In genomic region chr1:170168263-170168662, GRCh38 we compare ENCODE assay signal across 2 cellular contexts.
TF ChIP-seq lines count a peak whose summit lies in the region.

No MANE protein-coding gene starts in this region.

TF ChIP-seq in HepG2, 621 proteins besides CTCF, POLR2A, EP300 and RAD21:
- TF ChIP-seq ZNF562 (CRISPR knock-in tag; IDR thresholded peaks at IDR 0.05; ENCODE audit: borderline replicate concordance) (no peak), ZNF569 (CRISPR knock-in tag; IDR thresholded peaks at IDR 0.05; ENCODE audit: borderline replicate concordance) (no peak), BCL3 (CRISPR knock-in tag; IDR thresholded peaks at IDR 0.05) (no peak), ZNF124 (CRISPR knock-in tag; IDR thresholded peaks at IDR 0.05) (no peak), CHCHD3 (CRISPR knock-in tag; IDR thresholded peaks at IDR 0.05) (no peak), PAF1 (CRISPR knock-in tag; IDR thresholded peaks at IDR 0.05) (no peak), MIXL1 (CRISPR knock-in tag; IDR thresholded peaks at IDR 0.05) (no peak), ZNF709 (CRISPR knock-in tag; IDR thresholded peaks at IDR 0.05) (no peak), KAT7 (CRISPR knock-in tag; IDR thresholded peaks at IDR 0.05; ENCODE audit: borderline replicate concordance) (no peak), ELF4 (CRISPR knock-in tag; IDR thresholded peaks at IDR 0.05; ENCODE audit: borderline replicate concordance) (no peak)
- TF ChIP-seq, protein P1, sequence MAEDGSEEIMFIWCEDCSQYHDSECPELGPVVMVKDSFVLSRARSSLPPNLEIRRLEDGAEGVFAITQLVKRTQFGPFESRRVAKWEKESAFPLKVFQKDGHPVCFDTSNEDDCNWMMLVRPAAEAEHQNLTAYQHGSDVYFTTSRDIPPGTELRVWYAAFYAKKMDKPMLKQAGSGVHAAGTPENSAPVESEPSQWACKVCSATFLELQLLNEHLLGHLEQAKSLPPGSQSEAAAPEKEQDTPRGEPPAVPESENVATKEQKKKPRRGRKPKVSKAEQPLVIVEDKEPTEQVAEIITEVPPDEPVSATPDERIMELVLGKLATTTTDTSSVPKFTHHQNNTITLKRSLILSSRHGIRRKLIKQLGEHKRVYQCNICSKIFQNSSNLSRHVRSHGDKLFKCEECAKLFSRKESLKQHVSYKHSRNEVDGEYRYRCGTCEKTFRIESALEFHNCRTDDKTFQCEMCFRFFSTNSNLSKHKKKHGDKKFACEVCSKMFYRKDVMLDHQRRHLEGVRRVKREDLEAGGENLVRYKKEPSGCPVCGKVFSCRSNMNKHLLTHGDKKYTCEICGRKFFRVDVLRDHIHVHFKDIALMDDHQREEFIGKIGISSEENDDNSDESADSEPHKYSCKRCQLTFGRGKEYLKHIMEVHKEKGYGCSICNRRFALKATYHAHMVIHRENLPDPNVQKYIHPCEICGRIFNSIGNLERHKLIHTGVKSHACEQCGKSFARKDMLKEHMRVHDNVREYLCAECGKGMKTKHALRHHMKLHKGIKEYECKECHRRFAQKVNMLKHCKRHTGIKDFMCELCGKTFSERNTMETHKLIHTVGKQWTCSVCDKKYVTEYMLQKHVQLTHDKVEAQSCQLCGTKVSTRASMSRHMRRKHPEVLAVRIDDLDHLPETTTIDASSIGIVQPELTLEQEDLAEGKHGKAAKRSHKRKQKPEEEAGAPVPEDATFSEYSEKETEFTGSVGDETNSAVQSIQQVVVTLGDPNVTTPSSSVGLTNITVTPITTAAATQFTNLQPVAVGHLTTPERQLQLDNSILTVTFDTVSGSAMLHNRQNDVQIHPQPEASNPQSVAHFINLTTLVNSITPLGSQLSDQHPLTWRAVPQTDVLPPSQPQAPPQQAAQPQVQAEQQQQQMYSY (CRISPR knock-in tag; IDR thresholded peaks at IDR 0.05): no peak

TF ChIP-seq in GM23338, 12 proteins besides CTCF, POLR2A, EP300 and RAD21:
- TF ChIP-seq EZH2 (IDR thresholded peaks at IDR 0.05; ENCODE audit: low read depth, unreplicated experiment): no peak
